In the genomic region with DNA sequence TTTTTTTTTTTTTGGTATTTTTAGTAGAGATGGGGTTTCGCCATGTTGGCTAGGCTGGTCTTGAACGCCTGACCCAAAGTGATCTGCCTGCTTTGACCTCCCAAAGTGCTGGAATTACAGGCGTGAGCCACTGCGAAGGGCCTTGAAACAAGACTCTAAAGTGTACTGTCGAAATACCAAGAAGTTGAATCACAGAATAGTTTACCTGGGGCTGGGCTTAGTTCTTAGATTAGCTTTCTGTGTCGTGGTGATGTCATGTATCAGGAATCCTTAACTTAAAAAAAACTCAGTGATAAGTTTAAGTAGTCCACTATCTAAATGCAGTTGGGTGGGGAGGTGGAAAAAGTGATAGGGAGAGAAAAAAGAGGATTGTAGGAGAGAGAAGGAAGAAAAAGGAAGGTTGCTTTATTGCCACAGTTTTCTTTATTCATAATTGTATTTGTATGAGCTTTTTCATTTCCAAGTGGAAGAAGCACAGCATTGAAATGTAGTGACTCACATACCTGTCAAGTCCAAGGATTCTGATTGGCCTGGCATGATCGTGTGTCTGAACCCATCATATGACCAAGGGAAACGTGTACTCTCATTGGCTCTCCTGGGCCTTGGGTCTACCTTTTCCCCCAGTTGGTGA, we compare ENCODE assay signal across 11 cellular contexts. TPM values are rescaled to one million over a fixed set of nuclear protein-coding genes. Genes with fewer than 3 reads are reported as not detected.
DNase-seq lines count a peak whose midpoint lies in the region; ATAC-seq and TF ChIP-seq lines count a peak whose summit lies in the region.
"Had no signal": no experiment of that assay in that cellular context is flagged by ENCODE, and none has a peak within 500 bp of the region (broad histone marks: within the 10 kb centered on the region; RNA-seq: fewer than 3 reads in every experiment).

No MANE protein-coding gene starts in this region.

- no CpG with 5 or more reads among the region's 8 CpGs for WGBS in mesendoderm (ENCODE audit: extremely low coverage, insufficient coverage, low lambda C conversion rate)

- H4K5ac ChIP-seq in mesendoderm (ENCODE audit: low read length): no peak overlapping the region

- H3K79me1 ChIP-seq in mesendoderm (ENCODE audit: low read length): peaks cover 16% of the 10 kb centered on the region

- DNase-seq in AG09319 (ENCODE audit: extremely low read depth, low read depth): peak; percentile 34
- DNase-seq in choroid plexus epithelial cell (ENCODE audit: low read depth): peak; percentile 96
- DNase-seq in mesendoderm: peak; percentile 99
- no peak for DNase-seq in NCI-H2081 (lab: John Stamatoyannopoulos, UW)
- no peak for DNase-seq in effector memory CD4-positive, alpha-beta T cell
- DNase-seq: activated naive CD8-positive, alpha-beta T cell treated with anti-CD3 and anti-CD28 coated beads, Interleukin-2, amount 10 ng/mL, durations not matched to agents 7 days and 5 days; KG1; naive B cell had no signal

- no peak overlapping the region for H3K56ac ChIP-seq in mesendoderm (ENCODE audit: low read length)

- peaks cover 69% of the 10 kb centered on the region for H3K79me2 ChIP-seq in mesendoderm (ENCODE audit: control insufficient read depth, insufficient read depth, low read length)

- H3K27me3 ChIP-seq in mesendoderm (ENCODE audit: insufficient read depth, low read length, poor library complexity): no peaks in the 10 kb centered on the region
- H3K27me3 ChIP-seq in effector memory CD4-positive, alpha-beta T cell (replicated peaks; ENCODE audit: control insufficient read depth, insufficient read depth, low read length, poor library complexity, severe bottlenecking): no peaks in the 10 kb centered on the region

- no peak overlapping the region for H4K8ac ChIP-seq in mesendoderm (ENCODE audit: low read depth, low read length)

- H3K23ac ChIP-seq in mesendoderm (ENCODE audit: low read length): no peak overlapping the region

- no peak overlapping the region for H2BK5ac ChIP-seq in mesendoderm (ENCODE audit: low read length)

- H2BK120ac ChIP-seq in mesendoderm (ENCODE audit: low read depth, low read length): no peak overlapping the region

- ATAC-seq in GM21576 (IDR thresholded peaks at IDR 0.05; ENCODE audit: unreplicated experiment) (no peak), GM21447 (IDR thresholded peaks at IDR 0.05; ENCODE audit: unreplicated experiment) (no peak)

- peaks cover 26% of the 10 kb centered on the region for H3K4me1 ChIP-seq in mesendoderm (ENCODE audit: control insufficient read depth, low read depth, low read length)
- no peaks in the 10 kb centered on the region for H3K4me1 ChIP-seq in effector memory CD4-positive, alpha-beta T cell (ENCODE audit: control insufficient read depth, insufficient read depth, low read length, poor library complexity, severe bottlenecking)

- TF ChIP-seq EP300 in Ishikawa (IDR thresholded peaks at IDR 0.05; ENCODE audit: borderline replicate concordance): peak; percentile 53; the same call in 1 of the 2 replicates

- no peak overlapping the region for H3K18ac ChIP-seq in mesendoderm (ENCODE audit: low read length)

- H3K9ac ChIP-seq in mesendoderm (ENCODE audit: low read length): no peak overlapping the region

- H3K4me3 ChIP-seq in choroid plexus epithelial cell (ENCODE audit: low read depth, low read length): no peak overlapping the region
- H3K4me3 ChIP-seq in mesendoderm (ENCODE audit: low read length): no peak overlapping the region
- no peak overlapping the region for H3K4me3 ChIP-seq in effector memory CD4-positive, alpha-beta T cell (ENCODE audit: insufficient read depth, low read depth, low read length, poor library complexity, severe bottlenecking)

- H3K4ac ChIP-seq in mesendoderm (ENCODE audit: low read depth, low read length): no peak overlapping the region

- H3K27ac ChIP-seq in mesendoderm (ENCODE audit: low read depth, low read length): peak overlapping the region; percentile 37
- no peak overlapping the region for H3K27ac ChIP-seq in effector memory CD4-positive, alpha-beta T cell (ENCODE audit: insufficient read depth, low read length, poor library complexity, severe bottlenecking)

- TF ChIP-seq CTCF in AG09319 (IDR thresholded peaks at IDR 0.05; ENCODE audit: low read depth, low read length) (no peak), choroid plexus epithelial cell (conservative IDR thresholded peaks at IDR 0.05; ENCODE audit: low read depth, low read length) (no peak)

- TF ChIP-seq RAD21 in Ishikawa (IDR thresholded peaks at IDR 0.05; ENCODE audit: low read depth): no peak

- no peaks in the 10 kb centered on the region for H3K9me3 ChIP-seq in effector memory CD4-positive, alpha-beta T cell (ENCODE audit: control insufficient read depth, low read length)

- H3K36me3 ChIP-seq in mesendoderm (ENCODE audit: control insufficient read depth, insufficient read depth, low read length): no peaks in the 10 kb centered on the region
- no peaks in the 10 kb centered on the region for H3K36me3 ChIP-seq in effector memory CD4-positive, alpha-beta T cell (ENCODE audit: control insufficient read depth, insufficient read depth, low read length)

- H2AK5ac ChIP-seq in mesendoderm (ENCODE audit: low read length): no peak overlapping the region

- no peak overlapping the region for H2BK15ac ChIP-seq in mesendoderm (replicated peaks; ENCODE audit: low read depth)

- no peak overlapping the region for H3K4me2 ChIP-seq in mesendoderm (ENCODE audit: low read length)

TF ChIP-seq in Ishikawa, 13 proteins besides CTCF, POLR2A, EP300 and RAD21:
- TF ChIP-seq, protein P1, sequence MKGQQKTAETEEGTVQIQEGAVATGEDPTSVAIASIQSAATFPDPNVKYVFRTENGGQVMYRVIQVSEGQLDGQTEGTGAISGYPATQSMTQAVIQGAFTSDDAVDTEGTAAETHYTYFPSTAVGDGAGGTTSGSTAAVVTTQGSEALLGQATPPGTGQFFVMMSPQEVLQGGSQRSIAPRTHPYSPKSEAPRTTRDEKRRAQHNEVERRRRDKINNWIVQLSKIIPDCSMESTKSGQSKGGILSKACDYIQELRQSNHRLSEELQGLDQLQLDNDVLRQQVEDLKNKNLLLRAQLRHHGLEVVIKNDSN (IDR thresholded peaks at IDR 0.05): peak; percentile 88
- peak; percentile 58; the same call in 1 of the 2 replicates for TF ChIP-seq YY1 (IDR thresholded peaks at IDR 0.05; ENCODE audit: low read depth)
- TF ChIP-seq CEBPB (IDR thresholded peaks at IDR 0.05): no peak
- TF ChIP-seq TEAD4 (IDR thresholded peaks at IDR 0.05): peak; percentile 88
- peak; percentile 27; the same call in 1 of the 2 replicates for TF ChIP-seq TCF12 (IDR thresholded peaks at IDR 0.05; ENCODE audit: low read depth)
- TF ChIP-seq FOXM1 (IDR thresholded peaks at IDR 0.05; ENCODE audit: borderline replicate concordance, low read depth): peak; percentile 41; the same call in 1 of the 2 replicates
- TF ChIP-seq ZBTB7A (IDR thresholded peaks at IDR 0.05; ENCODE audit: low read depth): no peak
- no peak for TF ChIP-seq CREB1 (IDR thresholded peaks at IDR 0.05; ENCODE audit: low read depth)

RNA-seq across cellular contexts. Expression of a gene that starts 13.4 kb away (rescaled TPM):
- 44.4 TPM for polyA plus RNA-seq in mesendoderm (2013, experiment 1 of 2)
- polyA plus RNA-seq in mesendoderm (2013, experiment 2 of 2): 47.3 TPM

RNA-seq across cellular contexts. Expression of a gene that starts 14.2 kb away (rescaled TPM):
- polyA plus RNA-seq in mesendoderm (2013, experiment 1 of 2): 10.0 TPM
- 9.7 TPM for polyA plus RNA-seq in mesendoderm (2013, experiment 2 of 2)

Comparison
In these comparisons a context has a peak if more than half of its experiments do, and no peak if none do; other contexts are left out.
1. DNase-seq: peak in AG09319 (single experiment), choroid plexus epithelial cell (single experiment) and mesendoderm (single experiment); none in NCI-H2081 (0 of 2) and effector memory CD4-positive, alpha-beta T cell (0 of 3).